32 cellular contexts compared by ENCODE assay signal in genomic region chr22:24090581-24090980, GRCh38.
DNase-seq lines count a peak whose midpoint lies in the region; ATAC-seq and TF ChIP-seq lines count a peak whose summit lies in the region.
"Had no signal": no experiment of that assay in that cellular context is flagged by ENCODE, and none has a peak within 500 bp of the region (broad histone marks: within the 10 kb centered on the region; RNA-seq: fewer than 3 reads in every experiment).

No MANE protein-coding gene starts in this region.

- no peak overlapping the region for H4K91ac ChIP-seq in IMR-90 (ENCODE audit: insufficient read depth, low read depth, low read length)

- H2AK9ac ChIP-seq in IMR-90 (replicated peaks; ENCODE audit: low read depth, low read length, poor library complexity), result no peak overlapping the region

- no peak for TF ChIP-seq RAD21 in IMR-90 (IDR thresholded peaks at IDR 0.05; ENCODE audit: low read length)

- no peak overlapping the region for H3K18ac ChIP-seq in IMR-90 (ENCODE audit: low read depth, low read length)

- H3K27me3 Mint-ChIP-seq in activated T-helper 2 cell treated with anti-CD3 and anti-CD28 coated beads, Interferon-gamma antibody, Interleukin-2, Interleukin-4, amounts not matched to agents 10 μg/mL and 5 μg/mL and 100 μg/mL, durations not matched to agents 14 hours and 24 hours and 36 hours (ENCODE audit: low read depth), result no peaks in the 10 kb centered on the region
- H3K27me3 Mint-ChIP-seq: activated B cell treated with CpG ODN at 0.5 μM for 24 hours; activated CD4-positive, alpha-beta memory T cell treated with anti-CD3 and anti-CD28 coated beads for 36 hours; activated naive CD8-positive, alpha-beta T cell treated with anti-CD3 and anti-CD28 coated beads, Interleukin-2, amount 50 U/mL, for 24 hours; progenitor cell of endocrine pancreas had no signal

- peaks cover 0 to 7% of the 10 kb centered on the region in 2 experiments; a peak in 1 of 4 replicates for H3K79me1 ChIP-seq in IMR-90 (ENCODE audit: low read depth in 1 of 2, low read length in 2 of 2)

- in situ Hi-C loops in IMR-90 (cut with MboI; ENCODE audit: low sequenced_read_pairs) (no loop called here), HAP-1 (cut with MboI; ENCODE audit: low sequenced_read_pairs) (no loop called here)

- peaks cover 8% of the 10 kb centered on the region for H3K4me1 ChIP-seq in IMR-90 (ENCODE audit: control insufficient read depth, insufficient read depth, low read length)
- peaks cover 0 to 39% (median 16%) of the 10 kb centered on the region in 9 donors for H3K4me1 ChIP-seq in heart right ventricle
- no peaks in the 10 kb centered on the region for H3K4me1 ChIP-seq in HAP-1
- H3K4me1 ChIP-seq: stomach, thyroid gland had no signal

- peak overlapping the region; percentile 44; the same call in 1 of the 2 replicates for H3K14ac ChIP-seq in IMR-90 (replicated peaks; ENCODE audit: low read depth, low read length)

- no peak overlapping the region for H3K4me3 Mint-ChIP-seq in activated T-helper 2 cell treated with anti-CD3 and anti-CD28 coated beads, Interferon-gamma antibody, Interleukin-2, Interleukin-4, amounts not matched to agents 10 μg/mL and 5 μg/mL and 100 μg/mL, durations not matched to agents 14 hours and 24 hours and 36 hours (ENCODE audit: low read depth)
- H3K4me3 Mint-ChIP-seq: activated B cell treated with CpG ODN at 0.5 μM for 24 hours; activated CD4-positive, alpha-beta memory T cell treated with anti-CD3 and anti-CD28 coated beads for 36 hours; activated naive CD8-positive, alpha-beta T cell treated with anti-CD3 and anti-CD28 coated beads, Interleukin-2, amount 50 U/mL, for 24 hours; T-helper 2 cell treated with Interferon-gamma antibody and Interleukin-4, amounts not matched to agents 5 μg/mL and 100 μg/mL, for 36 hours had no signal

- no peak overlapping the region for H2AFZ ChIP-seq in IMR-90 (replicated peaks; ENCODE audit: low read length, poor library complexity)

- no peak overlapping the region for H3K9ac ChIP-seq in IMR-90 (ENCODE audit: low read depth, low read length)

- H3K9me1 ChIP-seq in IMR-90 (ENCODE audit: insufficient read depth, low read length), result peaks cover 21% of the 10 kb centered on the region

- H4K5ac ChIP-seq in IMR-90 (ENCODE audit: low read depth, low read length), result no peak overlapping the region

- no peak overlapping the region for H3K56ac ChIP-seq in IMR-90 (ENCODE audit: extremely low read depth, insufficient read depth, low read length)

- peak; percentile 16 for DNase-seq in IMR-90
- DNase-seq in activated T-helper 2 cell treated with anti-CD3 and anti-CD28 coated beads, Interferon-gamma antibody, Interleukin-2, Interleukin-4, amounts not matched to agents 10 μg/mL and 5 μg/mL and 100 μg/mL, durations not matched to agents 14 hours and 24 hours and 36 hours (ENCODE audit: low spot score), result no peak
- DNase-seq in heart right ventricle, result no peak
- DNase-seq in posterior vena cava (ENCODE audit: low spot score), result peak; percentile 30
- no peak for DNase-seq in HAP-1 (ENCODE audit: low spot score in 2 of 2)
- no peak for DNase-seq in NCI-H1092 treated with DMSO at 0.1 percent for 48 hours (lab: John Stamatoyannopoulos, UW)
- DNase-seq in kidney glomerular epithelial cell (lab: John Stamatoyannopoulos, UW), result no peak
- DNase-seq: ACHN; activated B cell treated with CpG ODN at 0.5 μM for 24 hours; activated CD4-positive, alpha-beta memory T cell treated with anti-CD3 and anti-CD28 coated beads for 36 hours; activated gamma-delta T cell treated with Interleukin-2 at 50 U/mL for 16 hours; activated naive CD8-positive, alpha-beta T cell treated with anti-CD3 and anti-CD28 coated beads, Interleukin-2, amount 50 U/mL, for 24 hours; activated T-cell treated with anti-CD3 and anti-CD28 coated beads for 4 hours; cerebellar nuclear complex; DMS53; effector CD4-positive, alpha-beta T cell; head of caudate nucleus; Karpas-422; left colon; mesendoderm; NCI-H146; NCI-H2171 treated with DMSO at 0.1 percent for 48 hours; NCI-H524 treated with DMSO at 0.1 percent for 48 hours; PC-3; SHP77; stomach; thyroid gland had no signal

- H3K27me3 ChIP-seq in IMR-90 (ENCODE audit: control insufficient read depth, insufficient read depth, low read length), result no peaks in the 10 kb centered on the region
- no peaks in the 10 kb centered on the region for H3K27me3 ChIP-seq in heart right ventricle
- no peaks in the 10 kb centered on the region for H3K27me3 ChIP-seq in HAP-1 (ENCODE audit: low read depth)
- H3K27me3 ChIP-seq: neutrophil, stomach, thyroid gland had no signal

- no peak for TF ChIP-seq POLR2A in IMR-90 (IDR thresholded peaks at IDR 0.05; ENCODE audit: low read depth, low read length)

- peaks cover 67% of the 10 kb centered on the region for H3K36me3 Mint-ChIP-seq in activated T-helper 2 cell treated with anti-CD3 and anti-CD28 coated beads, Interferon-gamma antibody, Interleukin-2, Interleukin-4, amounts not matched to agents 10 μg/mL and 5 μg/mL and 100 μg/mL, durations not matched to agents 14 hours and 24 hours and 36 hours (ENCODE audit: low read depth)

- intact Hi-C loops in IMR-90 (cut with micrococcal nuclease), result no loop called here
- intact Hi-C loops in activated T-helper 2 cell treated with anti-CD3 and anti-CD28 coated beads, Interferon-gamma antibody, Interleukin-2, Interleukin-4, amounts not matched to agents 10 μg/mL and 5 μg/mL and 100 μg/mL, durations not matched to agents 14 hours and 24 hours and 36 hours (cut with micrococcal nuclease), result no loop called here
- intact Hi-C loops in heart right ventricle (cut with DNase I), result no loop called here
- intact Hi-C loops in posterior vena cava (cut with DNase I), result no loop called here

- ATAC-seq in IMR-90 (ENCODE audit: low read depth), result no peak
- ATAC-seq in heart right ventricle, result peak in 2 of 8 donors; percentile 8 to 12
- ATAC-seq: activated naive CD8-positive, alpha-beta T cell treated with anti-CD3 and anti-CD28 coated beads, Interleukin-2, amount 50 U/mL, for 24 hours; left colon; PC-3 had no signal

- no peak overlapping the region for H2AK5ac ChIP-seq in IMR-90 (ENCODE audit: low read depth, low read length)

- H3K36me3 ChIP-seq in IMR-90 (ENCODE audit: control insufficient read depth, insufficient read depth, low read length) (peaks cover 37% of the 10 kb centered on the region), heart right ventricle (peaks cover 0 to 94% (median 23%) of the 10 kb centered on the region in 9 donors), HAP-1 (replicated peaks) (peaks cover 39% of the 10 kb centered on the region)

- no peak overlapping the region for H3K4me3 ChIP-seq in IMR-90 (ENCODE audit: insufficient read depth, low read depth, low read length)
- no peak overlapping the region for H3K4me3 ChIP-seq in heart right ventricle
- no peak overlapping the region for H3K4me3 ChIP-seq in HAP-1
- H3K4me3 ChIP-seq: stomach, thyroid gland had no signal

- no peak overlapping the region for H2BK120ac ChIP-seq in IMR-90 (ENCODE audit: low read depth, low read length)

- no peak overlapping the region for H2BK5ac ChIP-seq in IMR-90 (ENCODE audit: low read depth, low read length, poor library complexity, severe bottlenecking)

- CTCF ChIA-PET in IMR-90 (lab: Yijun Ruan, JAX), result interaction anchor here (0.6 kb wide), 1 partner anchor 61 kb away, joined by 3 read pairs; no protein-coding TSS in a partner anchor

- no TSS peak for BruUV-seq in IMR-90 (replicated peaks; lab: Mats Ljungman, UMichigan)

- POLR2A ChIA-PET in IMR-90 (lab: Charles Lee; ENCODE audit: unreplicated experiment), result no interaction called here

- H4K20me1 ChIP-seq in IMR-90 (ENCODE audit: insufficient read depth, low read length), result no peaks in the 10 kb centered on the region

- H3K9me3 ChIP-seq in IMR-90 (ENCODE audit: control insufficient read depth, insufficient read depth, low read length) (no peaks in the 10 kb centered on the region), heart right ventricle (no peaks in the 10 kb centered on the region), HAP-1 (no peaks in the 10 kb centered on the region)
- H3K9me3 ChIP-seq: neutrophil, stomach, thyroid gland had no signal

- H2BK20ac ChIP-seq in IMR-90 (ENCODE audit: low read depth, low read length), result no peak overlapping the region

- no peak overlapping the region for H3K23ac ChIP-seq in IMR-90 (ENCODE audit: low read depth, low read length)

- H4K8ac ChIP-seq in IMR-90 (ENCODE audit: low read depth in 2 of 2, low read length in 2 of 2), result no peak overlapping the region

- no CpG with 5 or more reads among the region's 1 CpG for WGBS in IMR-90 (ENCODE audit: extremely low coverage in 2 of 2, insufficient read length in 1 of 2), 2 experiments
- 62 to 82% methylated on average over 1 of the region's 1 CpG for WGBS in heart right ventricle, 2 donors

- dilution Hi-C loops in IMR-90 (cut with HindIII; ENCODE audit: low sequenced_read_pairs, unreplicated experiment), result no loop called here

- H3K27ac ChIP-seq in IMR-90 (ENCODE audit: insufficient read depth, low read length) (no peak overlapping the region), heart right ventricle (peak overlapping the region in 6 of 10 donors; percentile 10 to 77 (median 67))
- H3K27ac ChIP-seq: epithelial cell of prostate, HL-60, neutrophil, stomach, thyroid gland had no signal

- H3K4ac ChIP-seq in IMR-90 (ENCODE audit: low read depth, low read length), result no peak overlapping the region

- peaks cover 12% of the 10 kb centered on the region for H3K4me1 Mint-ChIP-seq in activated T-helper 2 cell treated with anti-CD3 and anti-CD28 coated beads, Interferon-gamma antibody, Interleukin-2, Interleukin-4, amounts not matched to agents 10 μg/mL and 5 μg/mL and 100 μg/mL, durations not matched to agents 14 hours and 24 hours and 36 hours (ENCODE audit: low read depth)
- H3K4me1 Mint-ChIP-seq: activated B cell treated with CpG ODN at 0.5 μM for 24 hours; activated naive CD8-positive, alpha-beta T cell treated with anti-CD3 and anti-CD28 coated beads, Interleukin-2, amount 50 U/mL, for 24 hours had no signal

- no peaks in the 10 kb centered on the region for H3K9me3 Mint-ChIP-seq in activated T-helper 2 cell treated with anti-CD3 and anti-CD28 coated beads, Interferon-gamma antibody, Interleukin-2, Interleukin-4, amounts not matched to agents 10 μg/mL and 5 μg/mL and 100 μg/mL, durations not matched to agents 14 hours and 24 hours and 36 hours
- H3K9me3 Mint-ChIP-seq: activated B cell treated with CpG ODN at 0.5 μM for 24 hours; activated CD4-positive, alpha-beta memory T cell treated with anti-CD3 and anti-CD28 coated beads for 36 hours; activated naive CD8-positive, alpha-beta T cell treated with anti-CD3 and anti-CD28 coated beads, Interleukin-2, amount 50 U/mL, for 24 hours; T-helper 2 cell treated with Interferon-gamma antibody and Interleukin-4, amounts not matched to agents 5 μg/mL and 100 μg/mL, for 36 hours had no signal

- TF ChIP-seq CTCF in IMR-90 (conservative IDR thresholded peaks at IDR 0.05; ENCODE audit: low read depth, low read length) (no peak), heart right ventricle (IDR thresholded peaks at IDR 0.05) (no peak)

- H2BK15ac ChIP-seq in IMR-90 (ENCODE audit: low read depth, low read length), result no peak overlapping the region

- H3K4me2 ChIP-seq in IMR-90 (ENCODE audit: low read depth, low read length), result no peak overlapping the region

- peak overlapping the region; percentile 12 for H3K27ac Mint-ChIP-seq in activated T-helper 2 cell treated with anti-CD3 and anti-CD28 coated beads, Interferon-gamma antibody, Interleukin-2, Interleukin-4, amounts not matched to agents 10 μg/mL and 5 μg/mL and 100 μg/mL, durations not matched to agents 14 hours and 24 hours and 36 hours
- H3K27ac Mint-ChIP-seq: activated B cell treated with CpG ODN at 0.5 μM for 24 hours; activated CD4-positive, alpha-beta memory T cell treated with anti-CD3 and anti-CD28 coated beads for 36 hours; activated naive CD8-positive, alpha-beta T cell treated with anti-CD3 and anti-CD28 coated beads, Interleukin-2, amount 50 U/mL, for 24 hours; progenitor cell of endocrine pancreas; T-helper 2 cell treated with Interferon-gamma antibody and Interleukin-4, amounts not matched to agents 5 μg/mL and 100 μg/mL, for 36 hours had no signal

Comparison
In these comparisons a context has a peak if more than half of its experiments do, and no peak if none do; other contexts are left out.
1. DNase-seq: peak in IMR-90 (single experiment) and posterior vena cava (single experiment); none in activated T-helper 2 cell treated with anti-CD3 and anti-CD28 coated beads, Interferon-gamma antibody, Interleukin-2, Interleukin-4, amounts not matched to agents 10 μg/mL and 5 μg/mL and 100 μg/mL, durations not matched to agents 14 hours and 24 hours and 36 hours (single experiment), heart right ventricle (0 of 2), HAP-1 (0 of 2), NCI-H1092 treated with DMSO at 0.1 percent for 48 hours (single experiment) and kidney glomerular epithelial cell (single experiment).